Comparison of ENCODE assay signal across 30 cellular contexts in genomic region chr22:48037618-48038017, GRCh38.
"Had no signal": no experiment of that assay in that cellular context is flagged by ENCODE, and none has a peak within 500 bp of the region (broad histone marks: within the 10 kb centered on the region; RNA-seq: fewer than 3 reads in every experiment).

No MANE protein-coding gene starts in this region.

- H3K36me3 ChIP-seq: ascending aorta, breast epithelium, cardiac muscle cell, esophagus squamous epithelium, gastroesophageal sphincter had no signal

- H3K4me3 ChIP-seq: ascending aorta, breast epithelium, cardiac muscle cell, coronary artery, dorsolateral prefrontal cortex, esophagus squamous epithelium, gastroesophageal sphincter had no signal

- H3K9me3 Mint-ChIP-seq: activated CD4-positive, alpha-beta memory T cell treated with anti-CD3 and anti-CD28 coated beads for 36 hours; activated CD4-positive, alpha-beta T cell treated with anti-CD3 and anti-CD28 coated beads, Interleukin-2, amount 10 ng/mL, durations not matched to agents 24 days and 14 days; activated naive CD4-positive, alpha-beta T cell treated with anti-CD3 and anti-CD28 coated beads, Interleukin-2, amount 10 ng/mL, durations not matched to agents 7 days and 5 days; activated naive CD4-positive, alpha-beta T cell treated with anti-CD3 and anti-CD28 coated beads, Interleukin-2, amount 50 U/mL, for 72 hours; activated naive CD8-positive, alpha-beta T cell treated with anti-CD3 and anti-CD28 coated beads, Interleukin-2, amount 10 ng/mL, durations not matched to agents 7 days and 5 days; dendritic cell treated with granulocyte-macrophage colony-stimulating factor and Interleukin-4, amounts not matched to agents 40 ng/mL and 50 ng/mL, for 4 days; effector memory CD8-positive, alpha-beta T cell had no signal

- H3K4me1 Mint-ChIP-seq: activated CD4-positive, alpha-beta T cell treated with anti-CD3 and anti-CD28 coated beads for 36 hours; activated CD4-positive, alpha-beta T cell treated with anti-CD3 and anti-CD28 coated beads, Interleukin-2, amount 10 ng/mL, durations not matched to agents 24 days and 14 days; activated CD8-positive, alpha-beta memory T cell treated with anti-CD3 and anti-CD28 coated beads, Interleukin-2, amount 10 ng/mL, durations not matched to agents 7 days and 5 days; activated naive CD4-positive, alpha-beta T cell treated with anti-CD3 and anti-CD28 coated beads, Interleukin-2, amount 10 ng/mL, durations not matched to agents 7 days and 5 days; activated naive CD8-positive, alpha-beta T cell treated with anti-CD3 and anti-CD28 coated beads, Interleukin-2, amount 10 ng/mL, durations not matched to agents 7 days and 5 days; brain had no signal

- ATAC-seq: activated CD4-positive, alpha-beta T cell treated with anti-CD3 and anti-CD28 coated beads for 36 hours; activated CD8-positive, alpha-beta memory T cell treated with anti-CD3 and anti-CD28 coated beads, Interleukin-2, amount 10 ng/mL, durations not matched to agents 7 days and 5 days; activated CD8-positive, alpha-beta T cell treated with anti-CD3 and anti-CD28 coated beads, Interleukin-2, amount 10 ng/mL, durations not matched to agents 7 days and 5 days; activated naive CD4-positive, alpha-beta T cell treated with anti-CD3 and anti-CD28 coated beads, Interleukin-2, amount 50 U/mL, for 72 hours; effector memory CD8-positive, alpha-beta T cell; gastroesophageal sphincter had no signal

- H3K9me3 ChIP-seq: ascending aorta, breast epithelium, esophagus squamous epithelium had no signal

- H3K4me3 Mint-ChIP-seq: activated CD4-positive, alpha-beta memory T cell treated with anti-CD3 and anti-CD28 coated beads for 36 hours; activated CD4-positive, alpha-beta T cell treated with anti-CD3 and anti-CD28 coated beads for 36 hours; activated CD4-positive, alpha-beta T cell treated with anti-CD3 and anti-CD28 coated beads, Interleukin-2, amount 10 ng/mL, durations not matched to agents 24 days and 14 days; activated CD8-positive, alpha-beta memory T cell treated with anti-CD3 and anti-CD28 coated beads, Interleukin-2, amount 10 ng/mL, durations not matched to agents 7 days and 5 days; activated CD8-positive, alpha-beta T cell treated with anti-CD3 and anti-CD28 coated beads, Interleukin-2, amount 10 ng/mL, durations not matched to agents 7 days and 5 days; activated naive CD4-positive, alpha-beta T cell treated with anti-CD3 and anti-CD28 coated beads, Interleukin-2, amount 10 ng/mL, durations not matched to agents 7 days and 5 days; activated naive CD8-positive, alpha-beta T cell treated with anti-CD3 and anti-CD28 coated beads, Interleukin-2, amount 10 ng/mL, durations not matched to agents 7 days and 5 days; brain; dendritic cell treated with granulocyte-macrophage colony-stimulating factor and Interleukin-4, amounts not matched to agents 40 ng/mL and 50 ng/mL, for 4 days; effector memory CD8-positive, alpha-beta T cell had no signal

- H3K4me1 ChIP-seq: ascending aorta, breast epithelium, esophagus squamous epithelium, gastroesophageal sphincter had no signal

- DNase-seq: activated CD4-positive, alpha-beta memory T cell treated with anti-CD3 and anti-CD28 coated beads for 36 hours; activated CD4-positive, alpha-beta T cell treated with anti-CD3 and anti-CD28 coated beads for 36 hours; activated CD4-positive, alpha-beta T cell treated with anti-CD3 and anti-CD28 coated beads, Interleukin-2, amount 10 ng/mL, durations not matched to agents 24 days and 14 days; activated CD4-positive, CD25-positive, alpha-beta regulatory T cell; activated CD4-positive, CD25-positive, alpha-beta regulatory T cell treated with anti-CD3 and anti-CD28 coated beads, Interleukin-2, amount 50 U/mL, for 72 hours; activated CD8-positive, alpha-beta memory T cell treated with anti-CD3 and anti-CD28 coated beads, Interleukin-2, amount 10 ng/mL, durations not matched to agents 7 days and 5 days; activated CD8-positive, alpha-beta memory T cell treated with anti-CD3 and anti-CD28 coated beads, Interleukin-2, amount 50 U/mL, for 4 hours; activated CD8-positive, alpha-beta T cell treated with anti-CD3 and anti-CD28 coated beads, Interleukin-2, amount 10 ng/mL, durations not matched to agents 7 days and 5 days; activated gamma-delta T cell; activated naive CD4-positive, alpha-beta T cell; activated naive CD4-positive, alpha-beta T cell treated with anti-CD3 and anti-CD28 coated beads, Interleukin-2, amount 10 ng/mL, durations not matched to agents 7 days and 5 days; activated naive CD8-positive, alpha-beta T cell treated with anti-CD3 and anti-CD28 coated beads, Interleukin-2, amount 10 ng/mL, durations not matched to agents 7 days and 5 days; activated T-cell treated with anti-CD3 and anti-CD28 coated beads, Interleukin-2, amount 50 U/mL, for 1 hour; activated T-cell treated with anti-CD3 and anti-CD28 coated beads, Interleukin-2, amount 50 U/mL, for 48 hours; central memory CD4-positive, alpha-beta T cell; cerebellar nuclear complex; dorsolateral prefrontal cortex; effector memory CD8-positive, alpha-beta T cell; erythroblast; esophagus squamous epithelium; foreskin melanocyte; T-helper 2 cell had no signal

- H3K27me3 ChIP-seq: ascending aorta, cardiac muscle cell had no signal

- H3K36me3 Mint-ChIP-seq: activated CD4-positive, alpha-beta memory T cell treated with anti-CD3 and anti-CD28 coated beads for 36 hours; activated CD8-positive, alpha-beta memory T cell treated with anti-CD3 and anti-CD28 coated beads, Interleukin-2, amount 10 ng/mL, durations not matched to agents 7 days and 5 days; activated naive CD4-positive, alpha-beta T cell treated with anti-CD3 and anti-CD28 coated beads, Interleukin-2, amount 10 ng/mL, durations not matched to agents 7 days and 5 days; activated naive CD4-positive, alpha-beta T cell treated with anti-CD3 and anti-CD28 coated beads, Interleukin-2, amount 50 U/mL, for 72 hours; activated naive CD8-positive, alpha-beta T cell treated with anti-CD3 and anti-CD28 coated beads, Interleukin-2, amount 10 ng/mL, durations not matched to agents 7 days and 5 days; brain had no signal

- H3K27ac ChIP-seq: ascending aorta, breast epithelium, cardiac muscle cell, coronary artery, dorsolateral prefrontal cortex, esophagus squamous epithelium, gastroesophageal sphincter had no signal

- H3K27ac Mint-ChIP-seq: activated CD4-positive, alpha-beta memory T cell treated with anti-CD3 and anti-CD28 coated beads for 36 hours; activated CD4-positive, alpha-beta T cell treated with anti-CD3 and anti-CD28 coated beads for 36 hours; activated CD4-positive, alpha-beta T cell treated with anti-CD3 and anti-CD28 coated beads, Interleukin-2, amount 10 ng/mL, durations not matched to agents 24 days and 14 days; activated CD8-positive, alpha-beta memory T cell treated with anti-CD3 and anti-CD28 coated beads, Interleukin-2, amount 10 ng/mL, durations not matched to agents 7 days and 5 days; activated CD8-positive, alpha-beta T cell treated with anti-CD3 and anti-CD28 coated beads, Interleukin-2, amount 10 ng/mL, durations not matched to agents 7 days and 5 days; activated naive CD4-positive, alpha-beta T cell treated with anti-CD3 and anti-CD28 coated beads, Interleukin-2, amount 10 ng/mL, durations not matched to agents 7 days and 5 days; activated naive CD4-positive, alpha-beta T cell treated with anti-CD3 and anti-CD28 coated beads, Interleukin-2, amount 50 U/mL, for 72 hours; activated naive CD8-positive, alpha-beta T cell treated with anti-CD3 and anti-CD28 coated beads, Interleukin-2, amount 10 ng/mL, durations not matched to agents 7 days and 5 days; brain; dendritic cell treated with granulocyte-macrophage colony-stimulating factor and Interleukin-4, amounts not matched to agents 40 ng/mL and 50 ng/mL, for 4 days; effector memory CD8-positive, alpha-beta T cell had no signal
